In the genomic region with DNA sequence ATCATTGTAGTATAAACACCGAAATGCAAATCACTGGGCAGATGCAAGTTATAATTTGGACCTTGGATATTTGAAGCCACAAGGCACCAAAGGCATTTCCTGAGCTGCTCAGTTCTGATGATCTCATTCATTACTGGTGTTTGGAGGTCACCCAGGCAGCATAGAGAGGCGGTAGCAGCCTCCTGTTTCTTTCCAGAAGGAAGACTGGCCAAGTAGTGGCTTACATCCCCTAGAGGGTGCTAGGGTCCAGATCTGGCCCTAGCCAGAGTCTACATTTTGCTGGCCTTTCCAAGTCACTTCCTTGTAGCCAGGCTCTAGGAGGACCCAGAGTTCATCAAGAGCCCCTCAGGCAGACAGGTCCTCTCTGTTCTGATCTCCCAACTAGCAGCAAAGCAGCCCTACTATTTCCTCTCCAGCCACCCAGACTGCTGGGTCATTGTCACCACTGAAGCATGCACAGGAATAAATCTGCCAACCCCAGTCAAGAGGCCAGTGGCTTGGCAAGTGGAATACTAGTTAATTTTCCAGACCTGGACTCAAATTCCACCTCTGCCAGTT, we compare ENCODE assay signal across 11 cellular contexts. TPM values are rescaled to one million over a fixed set of nuclear protein-coding genes. Genes with fewer than 3 reads are reported as not detected.
DNase-seq lines count a peak whose midpoint lies in the region; ATAC-seq and TF ChIP-seq lines count a peak whose summit lies in the region.
"Had no signal": no experiment of that assay in that cellular context is flagged by ENCODE, and none has a peak within 500 bp of the region (broad histone marks: within the 10 kb centered on the region; RNA-seq: fewer than 3 reads in every experiment).

No MANE protein-coding gene starts in this region.

- peaks cover 52% of the 10 kb centered on the region for H3K27me3 Mint-ChIP-seq in activated T-helper 17 cell treated with anti-CD3 and anti-CD28 coated beads, Interleukin-2, amount 50 U/mL, for 72 hours
- peaks cover 70% of the 10 kb centered on the region for H3K27me3 Mint-ChIP-seq in activated T-cell treated with anti-CD3 and anti-CD28 coated beads, Interleukin-2, amount 50 U/mL, for 24 hours

- intact Hi-C loops in HCT116 (cut with micrococcal nuclease), result no loop called here
- intact Hi-C loops in adrenal gland (cut with DNase I), result no loop called here
- intact Hi-C loops in prostate gland (cut with DNase I), result loop anchor here (10.0 kb wide), 1 partner anchor 641 kb away; a partner anchor contains a TSS

- H3K4me3 ChIP-seq in HCT116 (replicated peaks in 1 of 2; ENCODE audit: low read depth in 1 of 2, low read length in 2 of 2), result no peak overlapping the region
- H3K4me3 ChIP-seq in adrenal gland, result no peak overlapping the region
- no peak overlapping the region for H3K4me3 ChIP-seq in hepatocyte
- no peak overlapping the region for H3K4me3 ChIP-seq in prostate gland
- H3K4me3 ChIP-seq: SK-N-MC had no signal

- TF ChIP-seq RAD21 in HCT116 (IDR thresholded peaks at IDR 0.05; ENCODE audit: low read depth), result peak; percentile 33; the same call in 1 of the 2 replicates

- H3K9me3 ChIP-seq in HCT116 (ENCODE audit: control insufficient read depth in 1 of 2, insufficient read depth in 1 of 2, low read depth in 1 of 2, low read length in 2 of 2) (no peaks in the 10 kb centered on the region), adrenal gland (replicated peaks in 1 of 3) (no peaks in the 10 kb centered on the region), hepatocyte (ENCODE audit: low read depth) (no peaks in the 10 kb centered on the region), prostate gland (no peaks in the 10 kb centered on the region)

- RAD21 ChIA-PET in HCT116 (lab: Charles Lee; ENCODE audit: low non-redundant PET in 1 of 2, low total read pairs in 2 of 2, uncharacterized antibody in 2 of 2, unreplicated experiment in 2 of 2), result no interaction called here

- DNase-seq in 8988T (peak; percentile 70), HCT116 (ENCODE audit: low read depth, low spot score) (peak; percentile 41), adrenal gland (peak in 6 of 7 donors; percentile 6 to 66 (median 60)), hepatocyte (ENCODE audit: low spot score) (peak; percentile 19), prostate gland (ENCODE audit: low spot score) (no peak), NCI-H1105 treated with DMSO at 0.1 percent for 48 hours (lab: John Stamatoyannopoulos, UW) (no peak)
- no peak for DNase-seq in activated T-cell treated with anti-CD3 and anti-CD28 coated beads, Interleukin-2, amount 50 U/mL, for 24 hours
- DNase-seq: CD4-positive, alpha-beta T cell had no signal

- H3K4me1 Mint-ChIP-seq in activated T-helper 17 cell treated with anti-CD3 and anti-CD28 coated beads, Interleukin-2, amount 50 U/mL, for 72 hours, result no peaks in the 10 kb centered on the region
- peaks cover 9% of the 10 kb centered on the region for H3K4me1 Mint-ChIP-seq in activated T-cell treated with anti-CD3 and anti-CD28 coated beads, Interleukin-2, amount 50 U/mL, for 24 hours (ENCODE audit: low read depth)

- no peak overlapping the region for H3K9ac ChIP-seq in HCT116 (ENCODE audit: low read length)

- H3K4me3 Mint-ChIP-seq in activated T-helper 17 cell treated with anti-CD3 and anti-CD28 coated beads, Interleukin-2, amount 50 U/mL, for 72 hours, result no peak overlapping the region
- H3K4me3 Mint-ChIP-seq in activated T-cell treated with anti-CD3 and anti-CD28 coated beads, Interleukin-2, amount 50 U/mL, for 24 hours, result no peak overlapping the region
- H3K4me3 Mint-ChIP-seq: activated naive CD8-positive, alpha-beta T cell; CD4-positive, alpha-beta T cell had no signal

- CTCF ChIA-PET in HCT116 (lab: Charles Lee), result no interaction called here

- H3K27me3 ChIP-seq in HCT116 (ENCODE audit: insufficient read depth, low read length) (peaks cover 9% of the 10 kb centered on the region; the same call in 1 of the 2 replicates), adrenal gland (peaks cover 30% of the 10 kb centered on the region), hepatocyte (peaks cover 57% of the 10 kb centered on the region), prostate gland (replicated peaks; ENCODE audit: insufficient read depth) (no peaks in the 10 kb centered on the region)

- H4K20me1 ChIP-seq in HCT116 (ENCODE audit: insufficient read depth) (no peaks in the 10 kb centered on the region), hepatocyte (ENCODE audit: insufficient read depth, poor library complexity, severe bottlenecking) (no peaks in the 10 kb centered on the region)

- peak; percentile 90 for ATAC-seq in HCT116
- ATAC-seq in activated T-helper 17 cell treated with anti-CD3 and anti-CD28 coated beads, Interleukin-2, amount 50 U/mL, for 72 hours (replicated peaks), result no peak

- H2AFZ ChIP-seq in HCT116 (ENCODE audit: low read depth, low read length, poor library complexity, severe bottlenecking) (peak overlapping the region; percentile 56), hepatocyte (no peak overlapping the region)

- H3K36me3 ChIP-seq in HCT116 (ENCODE audit: control insufficient read depth in 1 of 2, insufficient read depth in 2 of 2, low read length in 2 of 2), result no peaks in the 10 kb centered on the region
- H3K36me3 ChIP-seq in adrenal gland (replicated peaks in 1 of 2), result no peaks in the 10 kb centered on the region
- H3K36me3 ChIP-seq in hepatocyte (replicated peaks; ENCODE audit: insufficient read depth, low read depth), result no peaks in the 10 kb centered on the region
- H3K36me3 ChIP-seq in prostate gland, result no peaks in the 10 kb centered on the region

- H3K36me3 Mint-ChIP-seq in activated T-helper 17 cell treated with anti-CD3 and anti-CD28 coated beads, Interleukin-2, amount 50 U/mL, for 72 hours (ENCODE audit: low read depth), result peaks cover 5% of the 10 kb centered on the region
- H3K36me3 Mint-ChIP-seq in activated T-cell treated with anti-CD3 and anti-CD28 coated beads, Interleukin-2, amount 50 U/mL, for 24 hours (ENCODE audit: low read depth), result no peaks in the 10 kb centered on the region
- H3K36me3 Mint-ChIP-seq: activated naive CD8-positive, alpha-beta T cell had no signal

- no peaks in the 10 kb centered on the region for H3K79me2 ChIP-seq in HCT116 (ENCODE audit: insufficient read depth, low read length)
- H3K79me2 ChIP-seq in hepatocyte, result no peaks in the 10 kb centered on the region

- H3K27ac Mint-ChIP-seq in activated T-helper 17 cell treated with anti-CD3 and anti-CD28 coated beads, Interleukin-2, amount 50 U/mL, for 72 hours, result no peak overlapping the region
- H3K27ac Mint-ChIP-seq in activated T-cell treated with anti-CD3 and anti-CD28 coated beads, Interleukin-2, amount 50 U/mL, for 24 hours, result no peak overlapping the region
- H3K27ac Mint-ChIP-seq: activated naive CD8-positive, alpha-beta T cell; CD4-positive, alpha-beta T cell had no signal

- no peaks in the 10 kb centered on the region for H3K9me2 ChIP-seq in HCT116 (ENCODE audit: insufficient read depth)
- no peaks in the 10 kb centered on the region for H3K9me2 ChIP-seq in hepatocyte (replicated peaks; ENCODE audit: insufficient read depth)

- TF ChIP-seq POLR2A in HCT116 (IDR thresholded peaks at IDR 0.05; ENCODE audit: borderline replicate concordance, extremely low read depth, insufficient read depth, insufficient read length), result no peak
- no peak for TF ChIP-seq POLR2A in adrenal gland (IDR thresholded peaks at IDR 0.05)
- no peak for TF ChIP-seq POLR2A in prostate gland (IDR thresholded peaks at IDR 0.05)

- WGBS in adrenal gland, 4 donors, result 25 to 43% (median 36%) methylated on average over 1 to 2 of the region's 2 CpGs
- WGBS in hepatocyte (ENCODE audit: low lambda C conversion rate, missing lambda C conversion rate), result 72% methylated on average over 2 of the region's 2 CpGs
- 79% methylated on average over 2 of the region's 2 CpGs for WGBS in prostate gland

- H3K4me1 ChIP-seq in HCT116 (ENCODE audit: control insufficient read depth in 1 of 2, insufficient read depth in 2 of 2, low read length in 2 of 2), result peaks cover 0 to 24% of the 10 kb centered on the region in 2 experiments; a peak in 3 of 4 replicates
- H3K4me1 ChIP-seq in adrenal gland (replicated peaks in 1 of 2), result peaks cover 0 to 4% of the 10 kb centered on the region in 2 donors
- no peaks in the 10 kb centered on the region for H3K4me1 ChIP-seq in hepatocyte (ENCODE audit: insufficient read depth)
- no peaks in the 10 kb centered on the region for H3K4me1 ChIP-seq in prostate gland (replicated peaks)

- peak in 2 of 3 experiments; percentile 48 to 54; a peak in 4 of 6 replicates for TF ChIP-seq CTCF in HCT116 (IDR thresholded peaks at IDR 0.05 in 2 of 3, conservative IDR thresholded peaks at IDR 0.05 in 1 of 3; ENCODE audit: borderline replicate concordance in 1 of 3, insufficient read depth in 1 of 3, low read depth in 2 of 3, low read length in 2 of 3)
- TF ChIP-seq CTCF in adrenal gland (IDR thresholded peaks at IDR 0.05), result peak in 1 of 6 experiments; percentile 22
- TF ChIP-seq CTCF in hepatocyte (IDR thresholded peaks at IDR 0.05; ENCODE audit: poor library complexity), result no peak
- no peak for TF ChIP-seq CTCF in prostate gland (IDR thresholded peaks at IDR 0.05)

- POLR2A ChIA-PET in HCT116 (lab: Charles Lee), result no interaction called here

- no TSS peak for BruUV-seq in HCT116 (replicated peaks; lab: Mats Ljungman, UMichigan)

- no peaks in the 10 kb centered on the region for H3K9me3 Mint-ChIP-seq in activated T-helper 17 cell treated with anti-CD3 and anti-CD28 coated beads, Interleukin-2, amount 50 U/mL, for 72 hours
- H3K9me3 Mint-ChIP-seq in activated T-cell treated with anti-CD3 and anti-CD28 coated beads, Interleukin-2, amount 50 U/mL, for 24 hours, result no peaks in the 10 kb centered on the region
- H3K9me3 Mint-ChIP-seq: CD4-positive, alpha-beta T cell had no signal

- H3K4me2 ChIP-seq in HCT116 (ENCODE audit: low read length) (peak overlapping the region; percentile 26), hepatocyte (no peak overlapping the region)

- H3K27ac ChIP-seq in HCT116 (ENCODE audit: low read depth, low read length) (no peak overlapping the region), adrenal gland (peak overlapping the region in 2 of 5 donors; percentile 30 to 65), hepatocyte (no peak overlapping the region), prostate gland (no peak overlapping the region)
- H3K27ac ChIP-seq: SK-N-MC had no signal

RNA-seq across cellular contexts. Expression of a gene that starts 33.4 kb away (rescaled TPM):
- total RNA-seq in HCT116 (2021; ENCODE audit: unreplicated experiment) (48.1 TPM), adrenal gland (10 to 100 TPM; 34.4 to 59.6 (median 47.5) TPM), hepatocyte (41.8 and 46.9 TPM in 2 replicates), prostate gland (10 to 100 TPM; 30.6 to 34.2 TPM)
- polyA plus RNA-seq in HCT116 (2012), result 26.9 and 35.1 TPM in 2 replicates
- polyA plus RNA-seq in adrenal gland (100 to 1,000 TPM in 1 of 3 donors, 10 to 100 TPM in 2; 32.7 to 131 (median 34.5) TPM), hepatocyte (50.2 and 57.3 TPM in 2 replicates)
- 10 to 100 TPM; 46.9 to 56.4 TPM for total RNA-seq in activated T-helper 17 cell treated with anti-CD3 and anti-CD28 coated beads, Interleukin-2, amount 50 U/mL, for 72 hours

RNA-seq across cellular contexts. Expression of a gene that starts 59.3 kb away (rescaled TPM):
- total RNA-seq in HCT116 (2021; ENCODE audit: unreplicated experiment) (not detected), adrenal gland (10 to 100 TPM in 1 of 8 donors, 1 to 10 TPM in 7; 1.5 to 12.1 (median 5.0) TPM), hepatocyte (2.0 and 2.6 TPM in 2 replicates), prostate gland (under 1 TPM; 0.14 to 0.74 TPM)
- polyA plus RNA-seq in HCT116 (2012), result 0.04 and 0.16 TPM in 2 replicates
- polyA plus RNA-seq in adrenal gland (1 to 10 TPM in 2 of 3 donors, under 1 TPM in 1; 0.67 to 1.8 (median 1.6) TPM), hepatocyte (3.5 and 3.8 TPM in 2 replicates)
- total RNA-seq in activated T-helper 17 cell treated with anti-CD3 and anti-CD28 coated beads, Interleukin-2, amount 50 U/mL, for 72 hours, result not detected
- total RNA-seq: CD4-positive, alpha-beta T cell had no signal

Comparison
In these comparisons a context has a peak if more than half of its experiments do, and no peak if none do; other contexts are left out.
1. DNase-seq: peak in 8988T (single experiment), HCT116 (single experiment), adrenal gland (6 of 7) and hepatocyte (single experiment); none in prostate gland (single experiment), NCI-H1105 treated with DMSO at 0.1 percent for 48 hours (single experiment) and activated T-cell treated with anti-CD3 and anti-CD28 coated beads, Interleukin-2, amount 50 U/mL, for 24 hours (single experiment).
2. CTCF ChIP-seq: peak in HCT116 (2 of 3); none in hepatocyte (single experiment) and prostate gland (0 of 4).